ENCODE assay signal across 8 cellular contexts in genomic region chr19:45076851-45077730, GRCh38. TPM values are rescaled to one million over a fixed set of nuclear protein-coding genes. Genes with fewer than 3 reads are reported as not detected.
DNase-seq lines count a peak whose midpoint lies in the region; ATAC-seq lines count a peak whose summit lies in the region.

No MANE protein-coding gene starts in this region.

- H3K4me1 Mint-ChIP-seq in activated CD4-positive, alpha-beta T cell treated with anti-CD3 and anti-CD28 coated beads, Interleukin-2, amount 10 ng/mL, durations not matched to agents 24 days and 14 days, result peaks cover 28% of the 10 kb centered on the region
- peaks cover 55% of the 10 kb centered on the region for H3K4me1 Mint-ChIP-seq in activated CD4-positive, alpha-beta memory T cell treated with anti-CD3 and anti-CD28 coated beads, Interleukin-2, amount 10 ng/mL, durations not matched to agents 7 days and 5 days

- H3K27me3 ChIP-seq in iPS-20b (ENCODE audit: insufficient read depth, low read length), result peaks cover 5% of the 10 kb centered on the region; the same call in 1 of the 2 replicates

- H3K36me3 ChIP-seq in iPS-20b (ENCODE audit: insufficient read depth, low read depth, low read length), result peaks cover 14% of the 10 kb centered on the region

- no peaks in the 10 kb centered on the region for H3K9me3 ChIP-seq in iPS-20b (ENCODE audit: insufficient read depth, low read depth, low read length)

- peaks cover 27% of the 10 kb centered on the region for H3K4me1 ChIP-seq in iPS-20b (ENCODE audit: insufficient read depth, low read length)

- no peak for DNase-seq in activated CD4-positive, alpha-beta T cell treated with anti-CD3 and anti-CD28 coated beads, Interleukin-2, amount 10 ng/mL, durations not matched to agents 24 days and 14 days
- no peak for DNase-seq in activated CD4-positive, alpha-beta T cell treated with anti-CD3 and anti-CD28 coated beads, Interleukin-2, amount 50 U/mL, for 4 hours
- no peak for DNase-seq in activated CD4-positive, alpha-beta memory T cell treated with anti-CD3 and anti-CD28 coated beads, Interleukin-2, amount 10 ng/mL, durations not matched to agents 7 days and 5 days
- no peak for DNase-seq in substantia nigra (lab: John Stamatoyannopoulos, UW)
- no peak for DNase-seq in NCI-H1092 treated with DMSO at 0.1 percent for 48 hours (lab: John Stamatoyannopoulos, UW)

- H3K9ac ChIP-seq in iPS-20b (ENCODE audit: low read depth, low read length), result peak overlapping the region; percentile 47; the same call in 1 of the 2 replicates

- H3K27me3 Mint-ChIP-seq in activated CD4-positive, alpha-beta T cell treated with anti-CD3 and anti-CD28 coated beads, Interleukin-2, amount 10 ng/mL, durations not matched to agents 24 days and 14 days, result no peaks in the 10 kb centered on the region
- H3K27me3 Mint-ChIP-seq in activated CD4-positive, alpha-beta memory T cell treated with anti-CD3 and anti-CD28 coated beads, Interleukin-2, amount 10 ng/mL, durations not matched to agents 7 days and 5 days, result no peaks in the 10 kb centered on the region

- H3K27ac Mint-ChIP-seq in activated CD4-positive, alpha-beta T cell treated with anti-CD3 and anti-CD28 coated beads, Interleukin-2, amount 10 ng/mL, durations not matched to agents 24 days and 14 days, result peak overlapping the region; percentile 59
- peak overlapping the region; percentile 72 for H3K27ac Mint-ChIP-seq in activated CD4-positive, alpha-beta memory T cell treated with anti-CD3 and anti-CD28 coated beads, Interleukin-2, amount 10 ng/mL, durations not matched to agents 7 days and 5 days

- H3K36me3 Mint-ChIP-seq in activated CD4-positive, alpha-beta T cell treated with anti-CD3 and anti-CD28 coated beads, Interleukin-2, amount 10 ng/mL, durations not matched to agents 24 days and 14 days (ENCODE audit: low read depth), result peaks cover 13% of the 10 kb centered on the region
- H3K36me3 Mint-ChIP-seq in activated CD4-positive, alpha-beta memory T cell treated with anti-CD3 and anti-CD28 coated beads, Interleukin-2, amount 10 ng/mL, durations not matched to agents 7 days and 5 days (ENCODE audit: low read depth), result peaks cover 16% of the 10 kb centered on the region

- H3K4me3 Mint-ChIP-seq in activated CD4-positive, alpha-beta T cell treated with anti-CD3 and anti-CD28 coated beads, Interleukin-2, amount 10 ng/mL, durations not matched to agents 24 days and 14 days, result peak overlapping the region; percentile 86
- H3K4me3 Mint-ChIP-seq in activated CD4-positive, alpha-beta memory T cell treated with anti-CD3 and anti-CD28 coated beads, Interleukin-2, amount 10 ng/mL, durations not matched to agents 7 days and 5 days, result peak overlapping the region; percentile 81

- H3K27ac ChIP-seq in iPS-20b (ENCODE audit: low read length) (no peak overlapping the region), substantia nigra (ENCODE audit: low read depth, low read length, poor library complexity, severe bottlenecking) (peak overlapping the region; percentile 19)

- H3K9me3 Mint-ChIP-seq in activated CD4-positive, alpha-beta T cell treated with anti-CD3 and anti-CD28 coated beads, Interleukin-2, amount 10 ng/mL, durations not matched to agents 24 days and 14 days, result no peaks in the 10 kb centered on the region
- H3K9me3 Mint-ChIP-seq in activated CD4-positive, alpha-beta memory T cell treated with anti-CD3 and anti-CD28 coated beads, Interleukin-2, amount 10 ng/mL, durations not matched to agents 7 days and 5 days, result no peaks in the 10 kb centered on the region

- H3K4me3 ChIP-seq in iPS-20b (ENCODE audit: low read length), result peak overlapping the region; percentile 84

- CTCF ChIA-PET in activated CD4-positive, alpha-beta memory T cell treated with anti-CD3 and anti-CD28 coated beads, Interleukin-2, amount 10 ng/mL, durations not matched to agents 7 days and 5 days (lab: Charles Lee), result interaction anchor here (0.9 to 1.5 kb wide), 2 partner anchors 12 to 17 kb away, joined by 3 read pairs; no protein-coding TSS in a partner anchor

- POLR2A ChIA-PET in activated CD4-positive, alpha-beta memory T cell treated with anti-CD3 and anti-CD28 coated beads, Interleukin-2, amount 10 ng/mL, durations not matched to agents 7 days and 5 days (lab: Charles Lee), result interaction anchor here (0.6 to 3.1 kb wide), 6 partner anchors 10 to 95 kb away, joined by 3 to 13 read pairs (median 3); partner anchors contain the start of genes CLASRP and PPP1R37

- ATAC-seq in HG03457 (IDR thresholded peaks at IDR 0.05; ENCODE audit: unreplicated experiment) (no peak), GM18498 (IDR thresholded peaks at IDR 0.05; ENCODE audit: unreplicated experiment) (no peak)

- intact Hi-C loops in activated CD4-positive, alpha-beta T cell treated with anti-CD3 and anti-CD28 coated beads, Interleukin-2, amount 10 ng/mL, durations not matched to agents 24 days and 14 days (cut with micrococcal nuclease), result loop anchor here (5.0 kb wide), 2 partner anchors 75 to 1310 kb away; partner anchors contain the start of gene RELB

RNA-seq across cellular contexts. Expression of gene ZNF296, which starts 0.8 kb away (rescaled TPM):
- 4.7 and 5.3 TPM in 2 replicates for total RNA-seq in activated CD4-positive, alpha-beta T cell treated with anti-CD3 and anti-CD28 coated beads, Interleukin-2, amount 10 ng/mL, durations not matched to agents 24 days and 14 days
- total RNA-seq in activated CD4-positive, alpha-beta memory T cell treated with anti-CD3 and anti-CD28 coated beads, Interleukin-2, amount 10 ng/mL, durations not matched to agents 7 days and 5 days, result 1 to 10 TPM; 5.4 to 5.9 TPM

RNA-seq across cellular contexts. Expression of gene GEMIN7, which starts 2.0 kb away (rescaled TPM):
- total RNA-seq in activated CD4-positive, alpha-beta T cell treated with anti-CD3 and anti-CD28 coated beads, Interleukin-2, amount 10 ng/mL, durations not matched to agents 24 days and 14 days, result 51.5 and 54.3 TPM in 2 replicates
- total RNA-seq in activated CD4-positive, alpha-beta memory T cell treated with anti-CD3 and anti-CD28 coated beads, Interleukin-2, amount 10 ng/mL, durations not matched to agents 7 days and 5 days, result 10 to 100 TPM; 31.7 to 35.5 TPM

RNA-seq across cellular contexts. Expression of gene PPP1R37, which starts 15.9 kb away (rescaled TPM):
- total RNA-seq in activated CD4-positive, alpha-beta T cell treated with anti-CD3 and anti-CD28 coated beads, Interleukin-2, amount 10 ng/mL, durations not matched to agents 24 days and 14 days, result 20.3 and 21.8 TPM in 2 replicates
- 10 to 100 TPM; 16.3 to 16.4 TPM for total RNA-seq in activated CD4-positive, alpha-beta memory T cell treated with anti-CD3 and anti-CD28 coated beads, Interleukin-2, amount 10 ng/mL, durations not matched to agents 7 days and 5 days

RNA-seq across cellular contexts. Expression of gene CLASRP, which starts 38.2 kb away (rescaled TPM):
- 107 and 111 TPM in 2 replicates for total RNA-seq in activated CD4-positive, alpha-beta T cell treated with anti-CD3 and anti-CD28 coated beads, Interleukin-2, amount 10 ng/mL, durations not matched to agents 24 days and 14 days
- 10 to 100 TPM; 84.3 to 88.0 TPM for total RNA-seq in activated CD4-positive, alpha-beta memory T cell treated with anti-CD3 and anti-CD28 coated beads, Interleukin-2, amount 10 ng/mL, durations not matched to agents 7 days and 5 days
